Comparison of ENCODE assay signal across 23 cellular contexts in the genomic region with DNA sequence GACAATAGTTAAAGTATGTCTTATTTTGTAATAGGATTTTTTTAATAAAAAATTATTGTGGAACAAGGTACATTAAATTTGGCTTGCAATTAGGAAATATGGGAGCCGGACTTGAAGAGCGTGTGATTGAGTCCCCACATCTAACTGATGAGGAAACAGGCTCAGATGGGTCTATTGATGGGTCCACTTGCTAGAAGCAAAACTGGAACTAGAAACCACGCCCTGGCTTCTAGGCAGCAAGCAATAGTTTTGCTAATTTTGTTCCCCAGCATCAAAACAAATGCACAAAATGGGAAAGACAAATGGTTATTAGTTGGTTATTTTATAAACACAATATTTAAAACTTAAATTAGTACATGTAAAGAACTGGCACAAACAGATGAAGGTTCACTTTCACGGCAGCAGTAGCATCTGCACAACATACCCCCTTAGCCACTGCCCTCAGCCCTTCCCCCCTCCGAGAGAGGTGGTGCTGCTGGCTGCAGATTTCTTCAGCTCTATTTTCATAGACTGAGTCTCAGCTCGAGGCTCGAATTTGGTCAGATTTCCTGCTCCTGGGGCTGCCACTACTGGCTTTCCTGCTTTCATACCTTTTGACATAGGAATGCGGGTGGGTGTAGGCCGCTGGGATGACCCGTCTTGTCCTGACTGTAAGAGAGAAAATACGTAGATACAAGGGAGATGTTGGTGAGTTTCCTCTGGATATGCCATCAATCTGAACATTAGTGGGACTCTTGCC.
"Had no signal": no experiment of that assay in that cellular context is flagged by ENCODE, and none has a peak within 500 bp of the region (broad histone marks: within the 10 kb centered on the region; RNA-seq: fewer than 3 reads in every experiment).

No MANE protein-coding gene starts in this region.

- FAIRE-seq: endothelial cell of umbilical vein, islet of Langerhans had no signal

- H3K27ac ChIP-seq: hepatocyte, right lobe of liver, skin epidermis, transverse colon, uterus, VCaP had no signal

- H3K79me2 ChIP-seq: hepatocyte had no signal

- H3K4me3 ChIP-seq: hepatocyte, right lobe of liver, skin epidermis, transverse colon, uterus had no signal

- H3K36me3 ChIP-seq: right lobe of liver, transverse colon, uterus had no signal

- DNase-seq: activated CD4-positive, alpha-beta T cell treated with anti-CD3 and anti-CD28 coated beads, Interleukin-2, amount 10 ng/mL, durations not matched to agents 7 days and 5 days; activated CD4-positive, CD25-positive, alpha-beta regulatory T cell treated with anti-CD3 and anti-CD28 coated beads, Interleukin-2, amount 50 U/mL, for 72 hours; activated CD8-positive, alpha-beta memory T cell treated with anti-CD3 and anti-CD28 coated beads, Interleukin-2, amount 10 ng/mL, durations not matched to agents 7 days and 5 days; activated CD8-positive, alpha-beta T cell treated with anti-CD3 and anti-CD28 coated beads for 36 hours; activated effector memory CD4-positive, alpha-beta T cell treated with anti-CD3 and anti-CD28 coated beads, Interleukin-2, amount 50 U/mL, for 16 hours; activated T-cell treated with anti-CD3 and anti-CD28 coated beads for 4 hours; aorta; caudate nucleus; dermis blood vessel endothelial cell; effector memory CD4-positive, alpha-beta T cell; foreskin melanocyte; left cardiac atrium; naive B cell; posterior cingulate gyrus; right lobe of liver; stimulated activated CD4-positive, alpha-beta T cell treated with anti-CD3 and anti-CD28 coated beads, Interleukin-2, amount 100 ng/mL, for 24 hours; transverse colon; uterus had no signal

- H3K9me3 ChIP-seq: right lobe of liver, transverse colon, uterus had no signal

- H3K4me1 ChIP-seq: right lobe of liver, uterus had no signal

- H3K27me3 ChIP-seq: hepatocyte, right lobe of liver, transverse colon, uterus had no signal

- H3K4me2 ChIP-seq: hepatocyte had no signal

- H2AFZ ChIP-seq: hepatocyte had no signal
